ENCODE assay signal across 1 cellular context in the genomic region with DNA sequence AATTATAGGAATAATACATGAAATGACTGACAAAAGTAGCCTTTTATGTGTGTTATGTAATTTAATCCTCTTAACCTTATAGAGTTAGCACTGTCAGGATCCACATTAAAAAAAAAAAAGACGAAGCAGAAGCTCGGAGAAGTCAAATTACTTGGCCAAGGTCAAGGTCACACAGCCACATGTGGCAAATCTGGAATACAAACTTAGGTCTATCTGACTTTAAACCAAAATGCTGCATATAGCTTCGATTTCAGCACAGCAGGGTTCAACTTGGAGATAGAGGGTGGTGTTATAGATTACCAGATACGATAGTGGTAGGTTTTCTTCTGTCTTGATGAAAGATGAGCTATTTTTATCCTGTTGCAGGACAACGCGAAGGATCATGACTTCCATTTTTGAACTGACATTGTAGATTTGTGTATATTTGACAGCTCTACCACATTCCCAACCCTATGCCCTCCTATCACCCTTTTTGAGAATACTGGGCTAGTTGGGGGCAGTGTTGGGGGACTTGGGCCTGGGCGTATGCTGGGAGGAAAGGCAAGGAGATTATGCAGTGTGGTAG.
TF ChIP-seq lines count a peak whose summit lies in the region.

No MANE protein-coding gene starts in this region.

TF ChIP-seq in K562, 482 proteins besides CTCF, POLR2A, EP300 and RAD21:
- TF ChIP-seq ZNF644 (tag; IDR thresholded peaks at IDR 0.05; ENCODE audit: low read depth) (peak; percentile 81), PTTG1 (tag; IDR thresholded peaks at IDR 0.05; ENCODE audit: low read depth) (peak; percentile 58; the same call in 1 of the 2 replicates), NR2C2 (CRISPR knock-in tag; IDR thresholded peaks at IDR 0.05) (no peak), NR2C2 (tag; IDR thresholded peaks at IDR 0.05) (peak; percentile 63; the same call in 1 of the 2 replicates), C11orf30 (IDR thresholded peaks at IDR 0.05; ENCODE audit: low read depth) (no peak), LEF1 (IDR thresholded peaks at IDR 0.05) (0 out of 2 replicates have a peak, but pooled peaks have one; percentile 12), SMAD1 (IDR thresholded peaks at IDR 0.05; ENCODE audit: low read depth, low read length, partially characterized antibody) (no peak), SIX5 (IDR thresholded peaks at IDR 0.05; ENCODE audit: borderline replicate concordance in 1 of 2, insufficient read depth in 1 of 2, low read depth in 1 of 2, low read length in 2 of 2) (no peak), BRCA1 (IDR thresholded peaks at IDR 0.05) (no peak), BRCA1 (CRISPR knock-in tag; IDR thresholded peaks at IDR 0.05) (no peak), TAF7 (tag; IDR thresholded peaks at IDR 0.05) (0 out of 2 replicates have a peak, but pooled peaks have one; percentile 11), KAT7 (CRISPR knock-in tag; IDR thresholded peaks at IDR 0.05; ENCODE audit: borderline replicate concordance) (no peak), NR2C1 (IDR thresholded peaks at IDR 0.05) (0 out of 2 replicates have a peak, but pooled peaks have one; percentile 21), NR2C1 (tag; IDR thresholded peaks at IDR 0.05) (peak; percentile 56; the same call in 1 of the 2 replicates), MEIS2 (IDR thresholded peaks at IDR 0.05; ENCODE audit: partially characterized antibody) (peak; percentile 86), EZH2 (IDR thresholded peaks at IDR 0.05; ENCODE audit: borderline replicate concordance, low read depth, low read length) (no peak), MEF2A (IDR thresholded peaks at IDR 0.05; ENCODE audit: control insufficient read depth, low read depth, low read length) (peak; percentile 34; the same call in 1 of the 2 replicates), NFRKB (IDR thresholded peaks at IDR 0.05; ENCODE audit: low read depth) (0 out of 2 replicates have a peak, but pooled peaks have one; percentile 15), JUN (IDR thresholded peaks at IDR 0.05; ENCODE audit: borderline replicate concordance, low read depth, low read length) (no peak), JUN (CRISPR knock-in tag; IDR thresholded peaks at IDR 0.05; ENCODE audit: borderline replicate concordance) (no peak), MEF2D (tag; conservative IDR thresholded peaks at IDR 0.05; ENCODE audit: low read depth) (peak; percentile 99), DDX20 (tag; IDR thresholded peaks at IDR 0.05; ENCODE audit: low read depth) (peak; percentile 64; the same call in 1 of the 2 replicates), ILK (tag; IDR thresholded peaks at IDR 0.05; ENCODE audit: borderline replicate concordance, low read depth) (0 out of 2 replicates have a peak, but pooled peaks have one; percentile 17), CBFA2T3 (IDR thresholded peaks at IDR 0.05) (peak; percentile 11; the same call in 1 of the 2 replicates), GABPA (tag; conservative IDR thresholded peaks at IDR 0.05; ENCODE audit: low read depth) (no peak), SOX6 (IDR thresholded peaks at IDR 0.05) (peak; percentile 20; the same call in 1 of the 2 replicates), ESRRA (IDR thresholded peaks at IDR 0.05; ENCODE audit: borderline replicate concordance, low read depth) (peak; percentile 94), FUS (optimal IDR thresholded peaks at IDR 0.05; ENCODE audit: low read depth, low read length) (no peak), KDM1A (IDR thresholded peaks at IDR 0.05) (peak in 1 of 2 experiments; percentile 32; a peak in 1 of 4 replicates), SMARCE1 (IDR thresholded peaks at IDR 0.05) (0 out of 2 replicates have a peak, but pooled peaks have one; percentile 7)
- TF ChIP-seq, protein P1, sequence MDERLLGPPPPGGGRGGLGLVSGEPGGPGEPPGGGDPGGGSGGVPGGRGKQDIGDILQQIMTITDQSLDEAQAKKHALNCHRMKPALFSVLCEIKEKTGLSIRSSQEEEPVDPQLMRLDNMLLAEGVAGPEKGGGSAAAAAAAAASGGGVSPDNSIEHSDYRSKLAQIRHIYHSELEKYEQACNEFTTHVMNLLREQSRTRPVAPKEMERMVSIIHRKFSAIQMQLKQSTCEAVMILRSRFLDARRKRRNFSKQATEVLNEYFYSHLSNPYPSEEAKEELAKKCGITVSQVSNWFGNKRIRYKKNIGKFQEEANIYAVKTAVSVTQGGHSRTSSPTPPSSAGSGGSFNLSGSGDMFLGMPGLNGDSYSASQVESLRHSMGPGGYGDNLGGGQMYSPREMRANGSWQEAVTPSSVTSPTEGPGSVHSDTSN (CRISPR knock-in tag; IDR thresholded peaks at IDR 0.05; ENCODE audit: low read depth), result no peak
- TF ChIP-seq, protein P1 (tag; conservative IDR thresholded peaks at IDR 0.05; ENCODE audit: low read depth), result peak; percentile 41
- TF ChIP-seq, protein P2, sequence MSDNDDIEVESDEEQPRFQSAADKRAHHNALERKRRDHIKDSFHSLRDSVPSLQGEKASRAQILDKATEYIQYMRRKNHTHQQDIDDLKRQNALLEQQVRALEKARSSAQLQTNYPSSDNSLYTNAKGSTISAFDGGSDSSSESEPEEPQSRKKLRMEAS (CRISPR knock-in tag; IDR thresholded peaks at IDR 0.05), result no peak
- TF ChIP-seq, protein P3, sequence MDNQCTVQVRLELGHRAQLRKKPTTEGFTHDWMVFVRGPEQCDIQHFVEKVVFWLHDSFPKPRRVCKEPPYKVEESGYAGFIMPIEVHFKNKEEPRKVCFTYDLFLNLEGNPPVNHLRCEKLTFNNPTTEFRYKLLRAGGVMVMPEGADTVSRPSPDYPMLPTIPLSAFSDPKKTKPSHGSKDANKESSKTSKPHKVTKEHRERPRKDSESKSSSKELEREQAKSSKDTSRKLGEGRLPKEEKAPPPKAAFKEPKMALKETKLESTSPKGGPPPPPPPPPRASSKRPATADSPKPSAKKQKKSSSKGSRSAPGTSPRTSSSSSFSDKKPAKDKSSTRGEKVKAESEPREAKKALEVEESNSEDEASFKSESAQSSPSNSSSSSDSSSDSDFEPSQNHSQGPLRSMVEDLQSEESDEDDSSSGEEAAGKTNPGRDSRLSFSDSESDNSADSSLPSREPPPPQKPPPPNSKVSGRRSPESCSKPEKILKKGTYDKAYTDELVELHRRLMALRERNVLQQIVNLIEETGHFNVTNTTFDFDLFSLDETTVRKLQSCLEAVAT (IDR thresholded peaks at IDR 0.05), result no peak
- TF ChIP-seq, protein P4, sequence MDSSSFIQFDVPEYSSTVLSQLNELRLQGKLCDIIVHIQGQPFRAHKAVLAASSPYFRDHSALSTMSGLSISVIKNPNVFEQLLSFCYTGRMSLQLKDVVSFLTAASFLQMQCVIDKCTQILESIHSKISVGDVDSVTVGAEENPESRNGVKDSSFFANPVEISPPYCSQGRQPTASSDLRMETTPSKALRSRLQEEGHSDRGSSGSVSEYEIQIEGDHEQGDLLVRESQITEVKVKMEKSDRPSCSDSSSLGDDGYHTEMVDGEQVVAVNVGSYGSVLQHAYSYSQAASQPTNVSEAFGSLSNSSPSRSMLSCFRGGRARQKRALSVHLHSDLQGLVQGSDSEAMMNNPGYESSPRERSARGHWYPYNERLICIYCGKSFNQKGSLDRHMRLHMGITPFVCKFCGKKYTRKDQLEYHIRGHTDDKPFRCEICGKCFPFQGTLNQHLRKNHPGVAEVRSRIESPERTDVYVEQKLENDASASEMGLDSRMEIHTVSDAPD (CRISPR knock-in tag; IDR thresholded peaks at IDR 0.05), result no peak
- TF ChIP-seq, protein P5, sequence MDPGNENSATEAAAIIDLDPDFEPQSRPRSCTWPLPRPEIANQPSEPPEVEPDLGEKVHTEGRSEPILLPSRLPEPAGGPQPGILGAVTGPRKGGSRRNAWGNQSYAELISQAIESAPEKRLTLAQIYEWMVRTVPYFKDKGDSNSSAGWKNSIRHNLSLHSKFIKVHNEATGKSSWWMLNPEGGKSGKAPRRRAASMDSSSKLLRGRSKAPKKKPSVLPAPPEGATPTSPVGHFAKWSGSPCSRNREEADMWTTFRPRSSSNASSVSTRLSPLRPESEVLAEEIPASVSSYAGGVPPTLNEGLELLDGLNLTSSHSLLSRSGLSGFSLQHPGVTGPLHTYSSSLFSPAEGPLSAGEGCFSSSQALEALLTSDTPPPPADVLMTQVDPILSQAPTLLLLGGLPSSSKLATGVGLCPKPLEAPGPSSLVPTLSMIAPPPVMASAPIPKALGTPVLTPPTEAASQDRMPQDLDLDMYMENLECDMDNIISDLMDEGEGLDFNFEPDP (CRISPR knock-in tag; IDR thresholded peaks at IDR 0.05), result no peak
- TF ChIP-seq, protein P6, sequence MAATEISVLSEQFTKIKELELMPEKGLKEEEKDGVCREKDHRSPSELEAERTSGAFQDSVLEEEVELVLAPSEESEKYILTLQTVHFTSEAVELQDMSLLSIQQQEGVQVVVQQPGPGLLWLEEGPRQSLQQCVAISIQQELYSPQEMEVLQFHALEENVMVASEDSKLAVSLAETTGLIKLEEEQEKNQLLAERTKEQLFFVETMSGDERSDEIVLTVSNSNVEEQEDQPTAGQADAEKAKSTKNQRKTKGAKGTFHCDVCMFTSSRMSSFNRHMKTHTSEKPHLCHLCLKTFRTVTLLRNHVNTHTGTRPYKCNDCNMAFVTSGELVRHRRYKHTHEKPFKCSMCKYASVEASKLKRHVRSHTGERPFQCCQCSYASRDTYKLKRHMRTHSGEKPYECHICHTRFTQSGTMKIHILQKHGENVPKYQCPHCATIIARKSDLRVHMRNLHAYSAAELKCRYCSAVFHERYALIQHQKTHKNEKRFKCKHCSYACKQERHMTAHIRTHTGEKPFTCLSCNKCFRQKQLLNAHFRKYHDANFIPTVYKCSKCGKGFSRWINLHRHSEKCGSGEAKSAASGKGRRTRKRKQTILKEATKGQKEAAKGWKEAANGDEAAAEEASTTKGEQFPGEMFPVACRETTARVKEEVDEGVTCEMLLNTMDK (IDR thresholded peaks at IDR 0.05; ENCODE audit: borderline replicate concordance, insufficient read depth, low read depth, low read length, poor library complexity, severe bottlenecking), result no peak
